ENCODE assay signal across 21 cellular contexts in the genomic region with DNA sequence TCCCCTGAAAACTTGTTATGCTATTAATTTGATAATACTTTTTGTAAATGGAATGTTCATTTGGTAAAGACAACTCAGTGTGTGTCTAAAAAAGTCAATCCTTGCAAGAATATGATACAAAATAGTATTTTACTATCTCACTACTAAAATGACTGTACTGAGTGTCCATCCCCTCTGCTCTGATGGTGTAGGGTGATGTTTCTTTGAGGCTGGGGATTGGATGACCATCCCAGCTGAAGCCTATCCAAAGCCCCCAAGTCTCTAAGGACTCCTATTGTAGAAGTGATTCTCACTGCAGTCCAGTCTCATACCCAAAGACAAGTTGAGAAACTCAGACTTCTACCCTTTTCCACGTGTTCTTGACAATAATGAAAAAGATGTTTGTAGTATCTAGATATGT.
"Had no signal": no experiment of that assay in that cellular context is flagged by ENCODE, and none has a peak within 500 bp of the region (broad histone marks: within the 10 kb centered on the region; RNA-seq: fewer than 3 reads in every experiment).

No MANE protein-coding gene starts in this region.

- H3K4me3 ChIP-seq: breast epithelium, colonic mucosa, dorsolateral prefrontal cortex, esophagus muscularis mucosa, prostate gland, upper lobe of left lung had no signal

- H3K4me3 Mint-ChIP-seq: mesothelial cell of epicardium; natural killer cell treated with Interleukin-12 subunit alpha and Interleukin-12 subunit beta and Interleukin-15 and Interleukin-18, amount 100 ng/mL, for 72 hours; stimulated activated naive B cell treated with anti-CD40 and anti-IgM and Interleukin-4, amounts not matched to agents 10 μg/mL and 1 μg/mL and 100 μg/mL, for 72 hours had no signal

- H3K27me3 ChIP-seq: breast epithelium, colonic mucosa, upper lobe of left lung had no signal

- ATAC-seq: left ventricle myocardium superior; natural killer cell treated with Interleukin-12 subunit alpha and Interleukin-12 subunit beta and Interleukin-15 and Interleukin-18, amount 100 ng/mL, for 72 hours; stimulated activated naive B cell treated with anti-CD40 and anti-IgM and Interleukin-4, amounts not matched to agents 10 μg/mL and 1 μg/mL and 100 μg/mL, for 72 hours had no signal

- H3K36me3 ChIP-seq: breast epithelium, colonic mucosa, esophagus muscularis mucosa, prostate gland, upper lobe of left lung had no signal

- H3K27ac ChIP-seq: breast epithelium, colonic mucosa, esophagus muscularis mucosa, prostate gland, upper lobe of left lung had no signal

- H3K27me3 Mint-ChIP-seq: activated CD4-positive, alpha-beta T cell treated with anti-CD3 and anti-CD28 coated beads, Interleukin-2, amount 10 ng/mL, durations not matched to agents 7 days and 5 days; central memory CD8-positive, alpha-beta T cell; natural killer cell treated with Interleukin-12 subunit alpha and Interleukin-12 subunit beta and Interleukin-15 and Interleukin-18, amount 100 ng/mL, for 72 hours had no signal

- H3K9me3 ChIP-seq: breast epithelium, colonic mucosa, esophagus muscularis mucosa, prostate gland, upper lobe of left lung had no signal

- DNase-seq: activated CD4-positive, alpha-beta T cell treated with anti-CD3 and anti-CD28 coated beads, Interleukin-2, amount 10 ng/mL, durations not matched to agents 7 days and 5 days; activated CD8-positive, alpha-beta memory T cell treated with anti-CD3 and anti-CD28 coated beads, Interleukin-2, amount 50 U/mL, for 48 hours; activated gamma-delta T cell treated with Interleukin-2 at 50 U/mL for 16 hours; colonic mucosa; dorsolateral prefrontal cortex; glutamatergic neuron; hippocampal formation; left ventricle myocardium superior; mammary epithelial cell; stimulated activated CD4-positive, alpha-beta T cell treated with anti-CD3 and anti-CD28 coated beads, Interleukin-2, amount 100 ng/mL, for 48 hours; stimulated activated CD8-positive, alpha-beta memory T cell treated with anti-CD3 and anti-CD28 coated beads, Interleukin-4, amount 100 ng/mL, for 48 hours; stimulated activated naive B cell treated with anti-CD40 and anti-IgM and Interleukin-4, amounts not matched to agents 10 μg/mL and 1 μg/mL and 100 μg/mL, for 72 hours; upper lobe of left lung had no signal

- FAIRE-seq: frontal cortex had no signal

- H3K9me3 Mint-ChIP-seq: activated CD4-positive, alpha-beta T cell treated with anti-CD3 and anti-CD28 coated beads, Interleukin-2, amount 10 ng/mL, durations not matched to agents 7 days and 5 days; activated T-helper 1 cell treated with anti-CD3 and anti-CD28 coated beads, Interleukin-12 subunit alpha, Interleukin-12 subunit beta, Interleukin-2, Interleukin-4 antibody, amounts not matched to agents 30 ng/mL and 10 ng/mL and 1 ng/mL, durations not matched to agents 14 hours and 24 hours and 36 hours; central memory CD8-positive, alpha-beta T cell; mesothelial cell of epicardium; natural killer cell treated with Interleukin-12 subunit alpha and Interleukin-12 subunit beta and Interleukin-15 and Interleukin-18, amount 100 ng/mL, for 72 hours had no signal

- H3K27ac Mint-ChIP-seq: mesothelial cell of epicardium; stimulated activated naive B cell treated with anti-CD40 and anti-IgM and Interleukin-4, amounts not matched to agents 10 μg/mL and 1 μg/mL and 100 μg/mL, for 72 hours had no signal

- H3K36me3 Mint-ChIP-seq: mesothelial cell of epicardium; natural killer cell treated with Interleukin-12 subunit alpha and Interleukin-12 subunit beta and Interleukin-15 and Interleukin-18, amount 100 ng/mL, for 72 hours; stimulated activated naive B cell treated with anti-CD40 and anti-IgM and Interleukin-4, amounts not matched to agents 10 μg/mL and 1 μg/mL and 100 μg/mL, for 72 hours had no signal

- H3K4me1 ChIP-seq: breast epithelium, colonic mucosa, esophagus muscularis mucosa, prostate gland, upper lobe of left lung had no signal
